15 cellular contexts compared by ENCODE assay signal in genomic region chr13:46605089-46605488, GRCh38. TPM values are rescaled to one million over a fixed set of nuclear protein-coding genes. Genes with fewer than 3 reads are reported as not detected.
DNase-seq lines count a peak whose midpoint lies in the region; ATAC-seq, FAIRE-seq and TF ChIP-seq lines count a peak whose summit lies in the region.
"Had no signal": no experiment of that assay in that cellular context is flagged by ENCODE, and none has a peak within 500 bp of the region (broad histone marks: within the 10 kb centered on the region; RNA-seq: fewer than 3 reads in every experiment).

No MANE protein-coding gene starts in this region.

- H4K20me1 ChIP-seq in keratinocyte (ENCODE audit: control insufficient read depth, extremely low read depth, insufficient read depth, low read length) = no peaks in the 10 kb centered on the region

- H3K4me2 ChIP-seq in A549 = peak overlapping the region; percentile 88
- H3K4me2 ChIP-seq in keratinocyte (ENCODE audit: control insufficient read depth, extremely low read depth, insufficient read depth, low read depth, low read length) = no peak overlapping the region
- H3K4me2 ChIP-seq: PC-9 had no signal

- TF ChIP-seq EP300 in A549 (IDR thresholded peaks at IDR 0.05) (no peak), sigmoid colon (IDR thresholded peaks at IDR 0.05) (no peak)

- no peak overlapping the region for H3K4me3 ChIP-seq in A549
- H3K4me3 ChIP-seq in ascending aorta = no peak overlapping the region
- H3K4me3 ChIP-seq in keratinocyte (ENCODE audit: control insufficient read depth in 2 of 3, extremely low read depth in 1 of 3, insufficient read depth in 2 of 3, low read depth in 1 of 3, low read length in 3 of 3) = no peak overlapping the region
- H3K4me3 ChIP-seq in sigmoid colon = no peak overlapping the region
- no peak overlapping the region for H3K4me3 ChIP-seq in H7 (ENCODE audit: insufficient read depth, low read depth, low read length)
- H3K4me3 ChIP-seq: PC-9 had no signal

- no peak for TF ChIP-seq RAD21 in A549 (conservative IDR thresholded peaks at IDR 0.05 in 1 of 2, IDR thresholded peaks at IDR 0.05 in 1 of 2)

- no peak overlapping the region for H2AFZ ChIP-seq in keratinocyte (ENCODE audit: control insufficient read depth, low read length)
- H2AFZ ChIP-seq: PC-9 had no signal

- CTCF ChIA-PET in A549 (lab: Yijun Ruan, JAX) = interaction anchor here (1.0 kb wide), 1 partner anchor 98 kb away, joined by 3 read pairs; no protein-coding TSS in a partner anchor

- no peak for ATAC-seq in A549
- ATAC-seq in HG02571 (IDR thresholded peaks at IDR 0.05; ENCODE audit: unreplicated experiment) = no peak

- 13% methylated on average over 4 of the region's 4 CpGs for WGBS in A549 (ENCODE audit: missing lambda C conversion rate)
- WGBS in sigmoid colon, 2 donors = 17 to 52% methylated on average over 4 of the region's 4 CpGs

- no peak for DNase-seq in A549 (ENCODE audit: low read depth in 1 of 2, low spot score in 1 of 2)
- no peak for DNase-seq in ascending aorta (ENCODE audit: low spot score in 2 of 2)
- no peak for DNase-seq in keratinocyte (ENCODE audit: low read depth, low spot score)
- no peak for DNase-seq in sigmoid colon
- DNase-seq in NCI-H345 (lab: John Stamatoyannopoulos, UW) = no peak
- no peak for DNase-seq in H7
- DNase-seq in GF-D8 (lab: John Stamatoyannopoulos, UW) = no peak
- DNase-seq: activated CD8-positive, alpha-beta memory T cell treated with anti-CD3 and anti-CD28 coated beads for 24 hours; activated effector memory CD4-positive, alpha-beta T cell treated with anti-CD3 and anti-CD28 coated beads, Interleukin-2, amount 50 U/mL, for 16 hours; aorta; hippocampal formation; NCI-H187; PC-9; stimulated activated naive CD4-positive, alpha-beta T cell treated with Interleukin-2 at 50 U/mL for 16 hours had no signal

- H3K9me1 ChIP-seq in keratinocyte (ENCODE audit: control insufficient read depth, extremely low read depth, insufficient read depth, low read length) = peaks cover 8% of the 10 kb centered on the region

- H3K36me3 ChIP-seq in ascending aorta (no peaks in the 10 kb centered on the region), keratinocyte (ENCODE audit: control insufficient read depth in 2 of 2, extremely low read depth in 1 of 2, insufficient read depth in 2 of 2, low read length in 2 of 2) (no peaks in the 10 kb centered on the region), sigmoid colon (no peaks in the 10 kb centered on the region), H7 (replicated peaks; ENCODE audit: control insufficient read depth, insufficient read depth, low read length) (no peaks in the 10 kb centered on the region)

- H3K4me1 ChIP-seq in A549 (peaks cover 93% of the 10 kb centered on the region), ascending aorta (peaks cover 2 to 81% of the 10 kb centered on the region in 2 donors), keratinocyte (ENCODE audit: control insufficient read depth, extremely low read depth, insufficient read depth, low read length) (peaks cover 54% of the 10 kb centered on the region), sigmoid colon (peaks cover 0 to 96% (median 70%) of the 10 kb centered on the region in 4 donors)

- TF ChIP-seq CTCF in A549 (IDR thresholded peaks at IDR 0.05) (no peak), ascending aorta (IDR thresholded peaks at IDR 0.05) (no peak), keratinocyte (optimal IDR thresholded peaks at IDR 0.05 in 1 of 3, IDR thresholded peaks at IDR 0.05 in 1 of 3, conservative IDR thresholded peaks at IDR 0.05 in 1 of 3; ENCODE audit: extremely low read depth in 1 of 3, insufficient read depth in 2 of 3, low read length in 3 of 3) (no peak), sigmoid colon (IDR thresholded peaks at IDR 0.05) (no peak)

- POLR2A ChIA-PET in A549 (lab: Yijun Ruan, JAX) = no interaction called here

- intact Hi-C loops in ascending aorta (cut with DNase I) (loop anchor here (10.0 kb wide), 1 partner anchor 50 kb away; the partner anchor contains the start of gene LRCH1), sigmoid colon (cut with DNase I) (no loop called here)

- H3K9ac ChIP-seq in keratinocyte (ENCODE audit: control insufficient read depth, extremely low read depth, insufficient read depth, low read length) = no peak overlapping the region

- FAIRE-seq in A549 (lab: Jason Lieb, UNC) (no peak), keratinocyte (lab: Jason Lieb, UNC) (peak; percentile 9)

- H3K9me3 ChIP-seq in A549 (no peaks in the 10 kb centered on the region), ascending aorta (no peaks in the 10 kb centered on the region), keratinocyte (ENCODE audit: control insufficient read depth, low read depth, low read length) (no peaks in the 10 kb centered on the region), sigmoid colon (no peaks in the 10 kb centered on the region)

- peak overlapping the region; percentile 83 to 96 for H3K27ac ChIP-seq in A549
- H3K27ac ChIP-seq in ascending aorta = peak overlapping the region; percentile 12 to 39
- no peak overlapping the region for H3K27ac ChIP-seq in keratinocyte (ENCODE audit: control insufficient read depth, insufficient read depth, low read length)
- H3K27ac ChIP-seq in sigmoid colon = peak overlapping the region; percentile 25 to 65 (median 54)
- H3K27ac ChIP-seq: PC-9 had no signal

- no peaks in the 10 kb centered on the region for H3K27me3 ChIP-seq in ascending aorta
- H3K27me3 ChIP-seq in keratinocyte (ENCODE audit: control insufficient read depth, extremely low read depth, insufficient read depth, low read length) = no peaks in the 10 kb centered on the region
- no peaks in the 10 kb centered on the region for H3K27me3 ChIP-seq in sigmoid colon
- H3K27me3 ChIP-seq in H7 (ENCODE audit: control insufficient read depth, insufficient read depth, low read length) = no peaks in the 10 kb centered on the region

- dilution Hi-C loops in keratinocyte (cut with MboI; ENCODE audit: extremely low pct_ligation_motif_present, low sequenced_read_pairs) = no loop called here

- peaks cover 95% of the 10 kb centered on the region for H3K79me2 ChIP-seq in keratinocyte (ENCODE audit: control insufficient read depth, insufficient read depth, low read length)

- no peak for TF ChIP-seq POLR2A in A549 (IDR thresholded peaks at IDR 0.05; ENCODE audit: low read length)
- no peak for TF ChIP-seq POLR2A in sigmoid colon (IDR thresholded peaks at IDR 0.05)

TF ChIP-seq in A549, 52 proteins besides CTCF, POLR2A, EP300 and RAD21:
- TF ChIP-seq KDM1A (IDR thresholded peaks at IDR 0.05; ENCODE audit: low read depth) (no peak), ZFP36 (IDR thresholded peaks at IDR 0.05; ENCODE audit: borderline replicate concordance, partially characterized antibody) (no peak), JUN (IDR thresholded peaks at IDR 0.05) (no peak), RCOR1 (IDR thresholded peaks at IDR 0.05; ENCODE audit: low read depth, low read length) (no peak), HOXA7 (CRISPR knock-in tag; IDR thresholded peaks at IDR 0.05) (no peak), ZC3H11A (IDR thresholded peaks at IDR 0.05) (no peak), RARB (CRISPR knock-in tag; IDR thresholded peaks at IDR 0.05) (no peak)
- TF ChIP-seq, protein P1, sequence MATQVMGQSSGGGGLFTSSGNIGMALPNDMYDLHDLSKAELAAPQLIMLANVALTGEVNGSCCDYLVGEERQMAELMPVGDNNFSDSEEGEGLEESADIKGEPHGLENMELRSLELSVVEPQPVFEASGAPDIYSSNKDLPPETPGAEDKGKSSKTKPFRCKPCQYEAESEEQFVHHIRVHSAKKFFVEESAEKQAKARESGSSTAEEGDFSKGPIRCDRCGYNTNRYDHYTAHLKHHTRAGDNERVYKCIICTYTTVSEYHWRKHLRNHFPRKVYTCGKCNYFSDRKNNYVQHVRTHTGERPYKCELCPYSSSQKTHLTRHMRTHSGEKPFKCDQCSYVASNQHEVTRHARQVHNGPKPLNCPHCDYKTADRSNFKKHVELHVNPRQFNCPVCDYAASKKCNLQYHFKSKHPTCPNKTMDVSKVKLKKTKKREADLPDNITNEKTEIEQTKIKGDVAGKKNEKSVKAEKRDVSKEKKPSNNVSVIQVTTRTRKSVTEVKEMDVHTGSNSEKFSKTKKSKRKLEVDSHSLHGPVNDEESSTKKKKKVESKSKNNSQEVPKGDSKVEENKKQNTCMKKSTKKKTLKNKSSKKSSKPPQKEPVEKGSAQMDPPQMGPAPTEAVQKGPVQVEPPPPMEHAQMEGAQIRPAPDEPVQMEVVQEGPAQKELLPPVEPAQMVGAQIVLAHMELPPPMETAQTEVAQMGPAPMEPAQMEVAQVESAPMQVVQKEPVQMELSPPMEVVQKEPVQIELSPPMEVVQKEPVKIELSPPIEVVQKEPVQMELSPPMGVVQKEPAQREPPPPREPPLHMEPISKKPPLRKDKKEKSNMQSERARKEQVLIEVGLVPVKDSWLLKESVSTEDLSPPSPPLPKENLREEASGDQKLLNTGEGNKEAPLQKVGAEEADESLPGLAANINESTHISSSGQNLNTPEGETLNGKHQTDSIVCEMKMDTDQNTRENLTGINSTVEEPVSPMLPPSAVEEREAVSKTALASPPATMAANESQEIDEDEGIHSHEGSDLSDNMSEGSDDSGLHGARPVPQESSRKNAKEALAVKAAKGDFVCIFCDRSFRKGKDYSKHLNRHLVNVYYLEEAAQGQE (IDR thresholded peaks at IDR 0.05) = no peak

RNA-seq across cellular contexts. Expression of gene LRCH1, which starts 52.1 kb away (rescaled TPM):
- polyA plus RNA-seq in A549 (2011; rRNA removed) = 16.4 and 21.9 TPM in 2 replicates
- polyA plus RNA-seq in A549 (2012; cell fraction: cytosol; rRNA removed) = 3.6 and 4.2 TPM in 2 replicates
- polyA plus RNA-seq in A549 (2012; cell fraction: nucleus; rRNA removed) = 3.3 and 4.3 TPM in 2 replicates
- polyA plus RNA-seq in A549 (2017; fragmentation: RNase III; extraction: RNeasy Plus Mini Kit Qiagen cat#74134 plus additional on column Dnase treatment) = 7.4 to 8.5 TPM (median 8.2 TPM) in 3 replicates
- polyA minus RNA-seq in A549 (2011; rRNA and poly(A)+ RNA removed) = 18.7 and 19.8 TPM in 2 replicates
- 45.4 TPM for total RNA-seq in ascending aorta
- polyA plus RNA-seq in keratinocyte = 9.6 to 16.2 TPM (median 11.1 TPM) in 3 replicates
- polyA plus RNA-seq in keratinocyte (2011; ENCODE audit: low read depth) = 15.5 TPM
- 8.0 and 11.4 TPM in 2 replicates for polyA plus RNA-seq in keratinocyte (2011; cell fraction: cytosol; rRNA removed)
- 13.5 and 16.0 TPM in 2 replicates for polyA plus RNA-seq in keratinocyte (2011; cell fraction: nucleus; rRNA removed)
- polyA plus RNA-seq in keratinocyte (2012; ENCODE audit: low replicate concordance) = 8.5 and 8.9 TPM in 2 replicates
- 9.3 to 24.7 TPM (median 12.1 TPM) in 3 replicates for polyA minus RNA-seq in keratinocyte
- polyA minus RNA-seq in keratinocyte (2011; cell fraction: cytosol; rRNA and poly(A)+ RNA removed) = 9.8 TPM
- polyA minus RNA-seq in keratinocyte (2011; cell fraction: nucleus; rRNA and poly(A)+ RNA removed) = 19.8 and 36.8 TPM in 2 replicates
- total RNA-seq in sigmoid colon = 10 to 100 TPM; 32.4 to 54.0 (median 40.7) TPM
- polyA plus RNA-seq in sigmoid colon = 1 to 10 TPM; 4.2 to 8.4 (median 5.1) TPM
- total RNA-seq in H7 (2014; rRNA removed; shearing (Covaris generic)) = 3.2 and 6.2 TPM in 2 replicates
